In the genomic region with DNA sequence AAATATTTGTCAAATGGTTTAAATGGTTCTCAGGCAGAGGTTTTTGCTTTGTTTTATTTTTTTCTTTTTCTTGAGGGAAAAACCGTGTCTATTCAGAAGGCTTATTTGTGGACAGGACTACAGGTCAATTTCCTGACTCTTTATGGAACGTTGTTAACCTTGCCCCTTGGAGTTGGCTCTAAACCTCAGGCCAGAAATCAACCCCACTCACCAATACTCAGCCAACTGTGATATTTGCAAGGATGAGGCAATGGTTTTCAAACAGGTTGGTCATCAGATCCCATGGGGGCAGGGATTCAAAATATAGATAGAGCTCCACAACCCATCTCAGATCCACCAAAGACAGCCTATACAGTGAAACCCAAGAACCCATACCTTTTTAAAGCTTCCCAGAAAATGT, we compare ENCODE assay signal across 21 cellular contexts. TPM values are rescaled to one million over a fixed set of nuclear protein-coding genes. Genes with fewer than 3 reads are reported as not detected.
DNase-seq lines count a peak whose midpoint lies in the region; ATAC-seq, FAIRE-seq and TF ChIP-seq lines count a peak whose summit lies in the region.
"Had no signal": no experiment of that assay in that cellular context is flagged by ENCODE, and none has a peak within 500 bp of the region (broad histone marks: within the 10 kb centered on the region; RNA-seq: fewer than 3 reads in every experiment).

No MANE protein-coding gene starts in this region.

- no peak for TF ChIP-seq EP300 in upper lobe of left lung (IDR thresholded peaks at IDR 0.05)

- 48 to 60% methylated on average over 2 of the region's 2 CpGs for WGBS in upper lobe of left lung, 2 donors

- H3K9ac ChIP-seq in mucosa of rectum (ENCODE audit: low read depth in 1 of 2, low read length in 2 of 2), result no peak overlapping the region
- H3K9ac ChIP-seq: neural progenitor cell had no signal

- H3K27me3 ChIP-seq in mucosa of rectum (ENCODE audit: control insufficient read depth in 2 of 2, insufficient read depth in 2 of 2, low read length in 2 of 2), result no peaks in the 10 kb centered on the region
- H3K27me3 ChIP-seq in upper lobe of left lung, result no peaks in the 10 kb centered on the region
- H3K27me3 ChIP-seq: heart right ventricle, neural progenitor cell had no signal

- ATAC-seq in upper lobe of left lung (ENCODE audit: low FRiP score in 2 of 2), result no peak
- no peak for ATAC-seq in HG02870 (IDR thresholded peaks at IDR 0.05; ENCODE audit: unreplicated experiment)
- ATAC-seq: heart right ventricle had no signal

- FAIRE-seq in RCC 7860 (lab: Jason Lieb, UNC), result peak; percentile 84

- TF ChIP-seq POLR2A in upper lobe of left lung (IDR thresholded peaks at IDR 0.05), result no peak

- TF ChIP-seq CTCF in upper lobe of left lung (IDR thresholded peaks at IDR 0.05), result no peak

- peaks cover 0 to 3% of the 10 kb centered on the region in 2 donors for H3K36me3 ChIP-seq in mucosa of rectum (ENCODE audit: control insufficient read depth in 2 of 2, insufficient read depth in 2 of 2, low read length in 2 of 2)
- H3K36me3 ChIP-seq in upper lobe of left lung, result peaks cover 0 to 4% (median 0%) of the 10 kb centered on the region in 4 donors
- H3K36me3 ChIP-seq: neural progenitor cell had no signal

- peak; percentile 54 for DNase-seq in RCC 7860 (ENCODE audit: low spot score)
- DNase-seq in epithelial cell of prostate (ENCODE audit: low read depth, low spot score), result no peak
- DNase-seq in upper lobe of left lung, result no peak
- no peak for DNase-seq in NK-92 treated with Interleukin-12 subunit alpha and Interleukin-12 subunit beta, amount 100 ng/mL, for 24 hours (lab: John Stamatoyannopoulos, UW)
- no peak for DNase-seq in HPDE6-E6E7 (ENCODE audit: extremely low spot score)
- no peak for DNase-seq in cerebellum (ENCODE audit: low spot score)
- DNase-seq: activated CD4-positive, CD25-positive, alpha-beta regulatory T cell treated with anti-CD3 and anti-CD28 coated beads, Interleukin-2, amount 50 U/mL, for 72 hours; activated naive CD8-positive, alpha-beta T cell treated with anti-CD3 and anti-CD28 coated beads for 36 hours; AML-193; dorsolateral prefrontal cortex; H9; heart right ventricle; midbrain; NCI-H1092; NCI-H2081; NCI-H510A; stimulated activated CD4-positive, alpha-beta T cell treated with anti-CD3 and anti-CD28 coated beads, Interleukin-15, amount 100 ng/mL, for 24 hours; stimulated activated naive CD4-positive, alpha-beta T cell treated with Interleukin-2 at 50 U/mL for 16 hours had no signal

- no peaks in the 10 kb centered on the region for H3K9me3 ChIP-seq in mucosa of rectum (ENCODE audit: control insufficient read depth in 2 of 2, low read length in 2 of 2)
- H3K9me3 ChIP-seq in upper lobe of left lung, result no peaks in the 10 kb centered on the region
- H3K9me3 ChIP-seq: heart right ventricle had no signal

- H3K27ac ChIP-seq in epithelial cell of prostate, result peak overlapping the region; percentile 90
- H3K27ac ChIP-seq in mucosa of rectum (ENCODE audit: low read depth in 2 of 2, low read length in 2 of 2), result peak overlapping the region; percentile 65 to 70
- H3K27ac ChIP-seq in upper lobe of left lung, result peak overlapping the region in 3 of 4 donors; percentile 81 to 89 (median 87)
- H3K27ac ChIP-seq: dorsolateral prefrontal cortex, neural progenitor cell had no signal

- H3K4me3 ChIP-seq in mucosa of rectum (ENCODE audit: low read length in 2 of 2), result no peak overlapping the region
- no peak overlapping the region for H3K4me3 ChIP-seq in upper lobe of left lung
- H3K4me3 ChIP-seq: dorsolateral prefrontal cortex, heart right ventricle, neural progenitor cell had no signal

- H3K4me1 ChIP-seq in mucosa of rectum (ENCODE audit: control insufficient read depth in 2 of 2, insufficient read depth in 2 of 2, low read length in 2 of 2) (peaks cover 70 to 83% of the 10 kb centered on the region in 2 donors), upper lobe of left lung (peaks cover 33 to 76% (median 60%) of the 10 kb centered on the region in 4 donors)

RNA-seq across cellular contexts. Expression of gene PDLIM1, which starts 10.2 kb away (rescaled TPM):
- total RNA-seq in upper lobe of left lung, result 100 to 1,000 TPM in 5 of 6 donors, 10 to 100 TPM in 1; 78.6 to 239 (median 178) TPM
- 4.4 TPM for total RNA-seq in cerebellum

Comparison
In these comparisons a context has a peak if more than half of its experiments do, and no peak if none do; other contexts are left out.
1. RNA of gene PDLIM1, which starts 10.2 kb away (total RNA-seq): 78.6 to 239 TPM in upper lobe of left lung; 4.4 TPM in cerebellum (single experiment); every median in the first group is over 10 times any median in the second.
2. Peak in every context shown above with its lines, with median percentiles within 50 percentile points of each other: H3K27ac ChIP-seq.